Comparison of ENCODE assay signal across 24 cellular contexts in genomic region chr18:58427321-58427720, GRCh38.
"Had no signal": no experiment of that assay in that cellular context is flagged by ENCODE, and none has a peak within 500 bp of the region (broad histone marks: within the 10 kb centered on the region; RNA-seq: fewer than 3 reads in every experiment).

No MANE protein-coding gene starts in this region.

- H3K27me3 Mint-ChIP-seq: dendritic cell treated with granulocyte-macrophage colony-stimulating factor and Interleukin-4, amounts not matched to agents 40 ng/mL and 50 ng/mL, for 4 days had no signal

- DNase-seq: colonic mucosa; cortex of kidney; dermis blood vessel endothelial cell; dorsolateral prefrontal cortex; effector CD4-positive, alpha-beta T cell; effector CD8-positive, alpha-beta T cell; effector memory CD4-positive, alpha-beta T cell; effector memory CD8-positive, alpha-beta T cell; endodermal cell; erythroblast; esophagus squamous epithelium; foreskin fibroblast; foreskin keratinocyte; foreskin melanocyte; gastrocnemius medialis; glutamatergic neuron; heart left ventricle; heart right ventricle had no signal

- H3K4me3 ChIP-seq: colonic mucosa, coronary artery, dorsolateral prefrontal cortex, esophagus muscularis mucosa, esophagus squamous epithelium, gastrocnemius medialis, gastroesophageal sphincter, heart left ventricle, heart right ventricle had no signal

- H3K4me1 ChIP-seq: colonic mucosa, esophagus muscularis mucosa, esophagus squamous epithelium, foreskin keratinocyte, gastrocnemius medialis, gastroesophageal sphincter, heart left ventricle, heart right ventricle had no signal

- H3K27ac Mint-ChIP-seq: dendritic cell treated with granulocyte-macrophage colony-stimulating factor and Interleukin-4, amounts not matched to agents 40 ng/mL and 50 ng/mL, for 4 days; effector memory CD8-positive, alpha-beta T cell; endodermal cell had no signal

- H3K9me3 Mint-ChIP-seq: dendritic cell treated with granulocyte-macrophage colony-stimulating factor and Interleukin-4, amounts not matched to agents 40 ng/mL and 50 ng/mL, for 4 days; effector memory CD8-positive, alpha-beta T cell; endodermal cell had no signal

- H3K27ac ChIP-seq: colonic mucosa, coronary artery, dorsolateral prefrontal cortex, epithelial cell of prostate, esophagus muscularis mucosa, esophagus squamous epithelium, foreskin keratinocyte, gastrocnemius medialis, gastroesophageal sphincter, heart left ventricle, heart right ventricle had no signal

- H3K4me3 Mint-ChIP-seq: dendritic cell treated with granulocyte-macrophage colony-stimulating factor and Interleukin-4, amounts not matched to agents 40 ng/mL and 50 ng/mL, for 4 days; effector memory CD8-positive, alpha-beta T cell; endodermal cell had no signal

- H3K27me3 ChIP-seq: colonic mucosa, dorsolateral prefrontal cortex, esophagus muscularis mucosa, esophagus squamous epithelium, foreskin keratinocyte, gastrocnemius medialis, gastroesophageal sphincter, heart left ventricle, heart right ventricle had no signal

- ATAC-seq: effector memory CD8-positive, alpha-beta T cell; esophagus mucosa; foreskin keratinocyte; gastrocnemius medialis; gastroesophageal sphincter; heart left ventricle; heart right ventricle had no signal

- H3K36me3 ChIP-seq: colonic mucosa, esophagus muscularis mucosa, esophagus squamous epithelium, gastrocnemius medialis, gastroesophageal sphincter, heart left ventricle, heart right ventricle had no signal
